Comparison of ENCODE assay signal across 14 cellular contexts in genomic region chr5:15785636-15786035, GRCh38.
"Had no signal": no experiment of that assay in that cellular context is flagged by ENCODE, and none has a peak within 500 bp of the region (broad histone marks: within the 10 kb centered on the region; RNA-seq: fewer than 3 reads in every experiment).

No MANE protein-coding gene starts in this region.

- FAIRE-seq: bronchial epithelial cell, colon, pancreas had no signal

- H3K27ac Mint-ChIP-seq: activated naive CD4-positive, alpha-beta T cell treated with anti-CD3 and anti-CD28 coated beads for 36 hours; activated naive CD8-positive, alpha-beta T cell treated with anti-CD3 and anti-CD28 coated beads, Interleukin-2, amount 50 U/mL, for 24 hours; immature natural killer cell; stimulated activated effector memory CD8-positive, alpha-beta T cell treated with anti-CD3 and anti-CD28 coated beads, Interleukin-12 subunit alpha, Interleukin-12 subunit beta, amount 100 ng/mL, for 72 hours; T-helper 2 cell treated with Interferon-gamma antibody and Interleukin-4, amounts not matched to agents 5 μg/mL and 100 μg/mL, for 36 hours had no signal

- ATAC-seq: activated naive CD8-positive, alpha-beta T cell treated with anti-CD3 and anti-CD28 coated beads, Interleukin-2, amount 50 U/mL, for 24 hours; esophagus mucosa; left cardiac atrium; pancreas; stimulated activated effector memory CD8-positive, alpha-beta T cell treated with anti-CD3 and anti-CD28 coated beads, Interleukin-12 subunit alpha, Interleukin-12 subunit beta, amount 100 ng/mL, for 72 hours had no signal

- H3K4me3 Mint-ChIP-seq: activated naive CD4-positive, alpha-beta T cell treated with anti-CD3 and anti-CD28 coated beads for 36 hours; activated naive CD8-positive, alpha-beta T cell treated with anti-CD3 and anti-CD28 coated beads, Interleukin-2, amount 50 U/mL, for 24 hours; immature natural killer cell; neural crest cell; stimulated activated effector memory CD8-positive, alpha-beta T cell treated with anti-CD3 and anti-CD28 coated beads, Interleukin-12 subunit alpha, Interleukin-12 subunit beta, amount 100 ng/mL, for 72 hours; T-helper 2 cell treated with Interferon-gamma antibody and Interleukin-4, amounts not matched to agents 5 μg/mL and 100 μg/mL, for 36 hours had no signal

- H3K27me3 Mint-ChIP-seq: activated naive CD8-positive, alpha-beta T cell treated with anti-CD3 and anti-CD28 coated beads, Interleukin-2, amount 50 U/mL, for 24 hours had no signal

- DNase-seq: activated CD4-positive, CD25-positive, alpha-beta regulatory T cell treated with anti-CD3 and anti-CD28 coated beads, Interleukin-2, amount 50 U/mL, for 72 hours; activated naive CD4-positive, alpha-beta T cell treated with anti-CD3 and anti-CD28 coated beads for 36 hours; activated naive CD8-positive, alpha-beta T cell treated with anti-CD3 and anti-CD28 coated beads, Interleukin-2, amount 50 U/mL, for 24 hours; immature natural killer cell; left cardiac atrium; pancreas; SW 1271; transverse colon had no signal

- H3K9me3 Mint-ChIP-seq: activated naive CD8-positive, alpha-beta T cell treated with anti-CD3 and anti-CD28 coated beads, Interleukin-2, amount 50 U/mL, for 24 hours had no signal

- H3K4me1 Mint-ChIP-seq: activated naive CD8-positive, alpha-beta T cell treated with anti-CD3 and anti-CD28 coated beads, Interleukin-2, amount 50 U/mL, for 24 hours; immature natural killer cell; stimulated activated effector memory CD8-positive, alpha-beta T cell treated with anti-CD3 and anti-CD28 coated beads, Interleukin-12 subunit alpha, Interleukin-12 subunit beta, amount 100 ng/mL, for 72 hours had no signal

- H3K36me3 Mint-ChIP-seq: immature natural killer cell; stimulated activated effector memory CD8-positive, alpha-beta T cell treated with anti-CD3 and anti-CD28 coated beads, Interleukin-12 subunit alpha, Interleukin-12 subunit beta, amount 100 ng/mL, for 72 hours had no signal
